ENCODE assay signal across 7 cellular contexts in the genomic region with DNA sequence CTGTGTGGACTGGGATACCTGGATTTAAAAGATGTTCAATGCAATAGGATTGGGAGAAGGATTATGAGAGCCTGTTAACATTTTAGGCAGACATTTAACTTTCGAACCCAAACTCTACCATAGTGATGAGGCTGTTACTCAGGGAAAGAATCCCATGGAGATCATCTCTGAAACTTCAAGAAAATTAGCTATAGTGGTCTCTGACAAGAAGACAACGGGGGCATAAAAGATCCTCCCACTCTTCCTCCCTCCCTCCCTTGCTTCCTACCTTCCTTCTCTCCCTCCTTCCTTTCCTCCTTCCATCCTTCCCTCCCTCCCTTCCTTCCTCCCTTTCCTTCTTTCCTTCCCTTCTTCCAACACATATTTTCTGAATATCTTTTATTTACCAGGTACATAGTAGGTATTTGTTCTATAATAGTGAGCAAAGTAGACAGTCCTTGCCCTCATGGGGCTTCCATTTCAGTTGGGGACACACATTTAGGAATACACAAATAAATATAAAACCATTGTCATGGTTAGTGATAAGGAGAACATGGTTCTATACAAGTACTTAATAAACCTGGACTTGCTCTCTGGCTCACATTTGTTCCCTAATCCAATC.
"Had no signal": no experiment of that assay in that cellular context is flagged by ENCODE, and none has a peak within 500 bp of the region (broad histone marks: within the 10 kb centered on the region; RNA-seq: fewer than 3 reads in every experiment).

No MANE protein-coding gene starts in this region.

- ATAC-seq: GM12878 had no signal

- DNase-seq: GDM1, GF-D8 had no signal

- FAIRE-seq: G401.6, GM12878, GM12891, GM12892, GM18507 had no signal

- H3K4me3 ChIP-seq: GM12878 had no signal
